24 cellular contexts compared by ENCODE assay signal in the genomic region with DNA sequence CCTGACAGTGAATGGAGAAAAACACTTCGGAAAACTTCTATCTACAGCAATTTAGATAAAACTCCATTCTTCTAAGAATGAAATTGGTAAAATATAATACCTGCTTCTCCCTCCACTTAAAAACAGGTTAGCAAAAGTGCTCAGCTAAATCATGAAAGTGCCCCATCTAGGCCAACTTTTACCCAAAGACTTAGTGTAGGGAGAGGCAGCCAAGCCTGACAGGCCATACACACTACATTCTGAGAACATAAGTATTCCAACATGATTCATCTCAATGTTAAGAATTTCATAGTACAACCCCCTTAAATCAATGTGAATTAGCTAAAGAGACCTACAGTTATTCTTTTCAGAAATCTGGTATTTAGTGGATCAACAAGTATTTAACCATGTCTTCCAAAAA. TPM values are rescaled to one million over a fixed set of nuclear protein-coding genes. Genes with fewer than 3 reads are reported as not detected.
DNase-seq lines count a peak whose midpoint lies in the region; ATAC-seq, FAIRE-seq and TF ChIP-seq lines count a peak whose summit lies in the region.
"Had no signal": no experiment of that assay in that cellular context is flagged by ENCODE, and none has a peak within 500 bp of the region (broad histone marks: within the 10 kb centered on the region; RNA-seq: fewer than 3 reads in every experiment).

No MANE protein-coding gene starts in this region.

- peaks cover 52% of the 10 kb centered on the region for H3K36me3 Mint-ChIP-seq in activated CD8-positive, alpha-beta memory T cell treated with anti-CD3 and anti-CD28 coated beads, Interleukin-2, amount 10 ng/mL, durations not matched to agents 7 days and 5 days
- peaks cover 19% of the 10 kb centered on the region for H3K36me3 Mint-ChIP-seq in stimulated activated memory B cell treated with anti-CD40 and anti-IgM and Interleukin-4, amounts not matched to agents 10 μg/mL and 1 μg/mL and 100 μg/mL, for 72 hours

- FAIRE-seq in GM12878 (lab: Jason Lieb, UNC), result no peak
- FAIRE-seq: astrocyte, endothelial cell of umbilical vein, kidney had no signal

- H3K36me3 ChIP-seq in GM12878 (ENCODE audit: control insufficient read depth in 2 of 2, insufficient read depth in 2 of 2, low read length in 1 of 2), result no peaks in the 10 kb centered on the region
- H3K36me3 ChIP-seq: lower lobe of right lung, upper lobe of left lung had no signal

- H3K9ac ChIP-seq in GM12878 (ENCODE audit: control insufficient read depth, insufficient read depth, low read length), result no peak overlapping the region

- H3K79me2 ChIP-seq in GM12878 (ENCODE audit: control insufficient read depth, insufficient read depth, low read length), result peaks cover 93% of the 10 kb centered on the region

- H3K9me3 Mint-ChIP-seq in activated CD8-positive, alpha-beta memory T cell treated with anti-CD3 and anti-CD28 coated beads, Interleukin-2, amount 10 ng/mL, durations not matched to agents 7 days and 5 days (ENCODE audit: low read depth), result no peaks in the 10 kb centered on the region
- H3K9me3 Mint-ChIP-seq in stimulated activated memory B cell treated with anti-CD40 and anti-IgM and Interleukin-4, amounts not matched to agents 10 μg/mL and 1 μg/mL and 100 μg/mL, for 72 hours, result no peaks in the 10 kb centered on the region
- H3K9me3 Mint-ChIP-seq: activated CD4-positive, alpha-beta T cell treated with anti-CD3 and anti-CD28 coated beads, Interleukin-2, amount 10 ng/mL, durations not matched to agents 24 days and 14 days; activated T-helper 17 cell treated with anti-CD3 and anti-CD28 coated beads, Interleukin-2, amount 50 U/mL, for 72 hours had no signal

- no peak for ATAC-seq in activated CD8-positive, alpha-beta memory T cell treated with anti-CD3 and anti-CD28 coated beads, Interleukin-2, amount 10 ng/mL, durations not matched to agents 7 days and 5 days
- peak; percentile 21 for ATAC-seq in HG02759 (IDR thresholded peaks at IDR 0.05; ENCODE audit: unreplicated experiment)
- peak; percentile 46 for ATAC-seq in GM12878
- ATAC-seq in stimulated activated memory B cell treated with anti-CD40 and anti-IgM and Interleukin-4, amounts not matched to agents 10 μg/mL and 1 μg/mL and 100 μg/mL, for 72 hours, result no peak
- ATAC-seq in HG02870 (IDR thresholded peaks at IDR 0.05; ENCODE audit: unreplicated experiment), result no peak
- ATAC-seq in GM19023 (IDR thresholded peaks at IDR 0.05; ENCODE audit: unreplicated experiment), result no peak
- ATAC-seq: activated T-helper 17 cell treated with anti-CD3 and anti-CD28 coated beads, Interleukin-2, amount 50 U/mL, for 72 hours; lower lobe of right lung had no signal

- H4K20me1 ChIP-seq in GM12878 (ENCODE audit: control insufficient read depth, insufficient read depth), result no peaks in the 10 kb centered on the region

- no peak for DNase-seq in activated CD8-positive, alpha-beta memory T cell treated with anti-CD3 and anti-CD28 coated beads, Interleukin-2, amount 10 ng/mL, durations not matched to agents 7 days and 5 days
- DNase-seq in activated CD8-positive, alpha-beta memory T cell treated with anti-CD3 and anti-CD28 coated beads for 24 hours, result no peak
- DNase-seq in GM12878 (ENCODE audit: low read depth, low spot score), result no peak
- no peak for DNase-seq in activated CD4-positive, alpha-beta T cell treated with anti-CD3 and anti-CD28 coated beads, Interleukin-2, amount 50 U/mL, for 1 hour
- DNase-seq: 8988T; activated CD4-positive, alpha-beta T cell treated with anti-CD3 and anti-CD28 coated beads, Interleukin-2, amount 10 ng/mL, durations not matched to agents 24 days and 14 days; caudate nucleus; dorsolateral prefrontal cortex; GF-D8; kidney; lower lobe of right lung; NCI-H1048; NCI-H187; NCI-H526; upper lobe of left lung had no signal

- RAD21 ChIA-PET in GM12878 (lab: Charles Lee; ENCODE audit: unreplicated experiment), result interaction anchor here (0.8 to 10.5 kb wide), 9 partner anchors 9 to 605 kb away, joined by 3 to 272 read pairs (median 5); no protein-coding TSS in a partner anchor

- TF ChIP-seq EP300 in GM12878 (IDR thresholded peaks at IDR 0.05; ENCODE audit: borderline replicate concordance in 1 of 2, control insufficient read depth in 1 of 2, low read depth in 2 of 2, low read length in 2 of 2), result no peak

- peak overlapping the region; percentile 48; the same call in 1 of the 2 replicates for H3K27ac ChIP-seq in GM12878 (ENCODE audit: control insufficient read depth, insufficient read depth)
- H3K27ac ChIP-seq: dorsolateral prefrontal cortex, lower lobe of right lung, RWPE1, upper lobe of left lung had no signal

- H3K4me1 ChIP-seq in GM12878 (ENCODE audit: control insufficient read depth, insufficient read depth, low read length), result peaks cover 24% of the 10 kb centered on the region

- in situ Hi-C loops in GM12878 (cut with MboI), result loop anchor here (25.0 kb wide), 1 partner anchor 977 kb away; no protein-coding TSS in a partner anchor

- no peak for TF ChIP-seq CTCF in GM12878 (IDR thresholded peaks at IDR 0.05 in 2 of 3, conservative IDR thresholded peaks at IDR 0.05 in 1 of 3; ENCODE audit: control insufficient read depth in 2 of 3, extremely low read depth in 1 of 3, insufficient read depth in 1 of 3, low read depth in 3 of 3, low read length in 3 of 3)

- TF ChIP-seq RAD21 in GM12878 (IDR thresholded peaks at IDR 0.05; ENCODE audit: insufficient read depth, low read depth, low read length), result no peak

- H3K4me1 Mint-ChIP-seq in activated CD8-positive, alpha-beta memory T cell treated with anti-CD3 and anti-CD28 coated beads, Interleukin-2, amount 10 ng/mL, durations not matched to agents 7 days and 5 days, result peaks cover 84% of the 10 kb centered on the region
- H3K4me1 Mint-ChIP-seq in stimulated activated memory B cell treated with anti-CD40 and anti-IgM and Interleukin-4, amounts not matched to agents 10 μg/mL and 1 μg/mL and 100 μg/mL, for 72 hours, result peaks cover 78% of the 10 kb centered on the region

- no TSS peak for BruUV-seq in GM12878 (replicated peaks; lab: Mats Ljungman, UMichigan)

- peak overlapping the region; percentile 36 for H3K4me2 ChIP-seq in GM12878 (ENCODE audit: control insufficient read depth, insufficient read depth)

- intact Hi-C loops in GM12878 (cut with micrococcal nuclease; ENCODE audit: unreplicated experiment), result loop anchor here (10.0 kb wide), 2 partner anchors 534 to 1246 kb away; partner anchors contain the start of gene TSPAN12

- H3K27ac Mint-ChIP-seq in activated CD8-positive, alpha-beta memory T cell treated with anti-CD3 and anti-CD28 coated beads, Interleukin-2, amount 10 ng/mL, durations not matched to agents 7 days and 5 days, result peak overlapping the region; percentile 24
- H3K27ac Mint-ChIP-seq in stimulated activated memory B cell treated with anti-CD40 and anti-IgM and Interleukin-4, amounts not matched to agents 10 μg/mL and 1 μg/mL and 100 μg/mL, for 72 hours, result peak overlapping the region; percentile 81
- H3K27ac Mint-ChIP-seq: activated CD4-positive, alpha-beta T cell treated with anti-CD3 and anti-CD28 coated beads, Interleukin-2, amount 10 ng/mL, durations not matched to agents 24 days and 14 days; activated naive CD4-positive, alpha-beta T cell treated with anti-CD3 and anti-CD28 coated beads, Interleukin-2, amount 50 U/mL, for 72 hours; activated T-helper 17 cell treated with anti-CD3 and anti-CD28 coated beads, Interleukin-2, amount 50 U/mL, for 72 hours had no signal

- POLR2A ChIA-PET in GM12878 (lab: Charles Lee), result interaction anchor here (0.9 to 8.7 kb wide), 7 partner anchors 9 to 146 kb away, joined by 3 to 81 read pairs (median 7); no protein-coding TSS in a partner anchor

- no peak overlapping the region for H3K4me3 Mint-ChIP-seq in activated CD8-positive, alpha-beta memory T cell treated with anti-CD3 and anti-CD28 coated beads, Interleukin-2, amount 10 ng/mL, durations not matched to agents 7 days and 5 days
- H3K4me3 Mint-ChIP-seq in stimulated activated memory B cell treated with anti-CD40 and anti-IgM and Interleukin-4, amounts not matched to agents 10 μg/mL and 1 μg/mL and 100 μg/mL, for 72 hours, result peak overlapping the region; percentile 18
- H3K4me3 Mint-ChIP-seq: activated CD4-positive, alpha-beta T cell treated with anti-CD3 and anti-CD28 coated beads, Interleukin-2, amount 10 ng/mL, durations not matched to agents 24 days and 14 days; activated T-helper 17 cell treated with anti-CD3 and anti-CD28 coated beads, Interleukin-2, amount 50 U/mL, for 72 hours had no signal

- no peaks in the 10 kb centered on the region for H3K27me3 Mint-ChIP-seq in activated CD8-positive, alpha-beta memory T cell treated with anti-CD3 and anti-CD28 coated beads, Interleukin-2, amount 10 ng/mL, durations not matched to agents 7 days and 5 days
- no peaks in the 10 kb centered on the region for H3K27me3 Mint-ChIP-seq in stimulated activated memory B cell treated with anti-CD40 and anti-IgM and Interleukin-4, amounts not matched to agents 10 μg/mL and 1 μg/mL and 100 μg/mL, for 72 hours
- H3K27me3 Mint-ChIP-seq: activated CD4-positive, alpha-beta T cell treated with anti-CD3 and anti-CD28 coated beads, Interleukin-2, amount 10 ng/mL, durations not matched to agents 24 days and 14 days; activated T-helper 17 cell treated with anti-CD3 and anti-CD28 coated beads, Interleukin-2, amount 50 U/mL, for 72 hours had no signal

- no peaks in the 10 kb centered on the region for H3K27me3 ChIP-seq in GM12878 (replicated peaks in 1 of 2; ENCODE audit: control insufficient read depth in 2 of 2, insufficient read depth in 2 of 2, low read length in 1 of 2)
- H3K27me3 ChIP-seq: dorsolateral prefrontal cortex, upper lobe of left lung had no signal

- no peak for TF ChIP-seq POLR2A in GM12878 (IDR thresholded peaks at IDR 0.05; ENCODE audit: low read depth, low read length)

- CTCF ChIA-PET in activated CD8-positive, alpha-beta memory T cell treated with anti-CD3 and anti-CD28 coated beads, Interleukin-2, amount 10 ng/mL, durations not matched to agents 7 days and 5 days (lab: Charles Lee), result interaction anchor here (0.7 to 10.7 kb wide), 4 partner anchors 17 to 158 kb away, joined by 3 to 77 read pairs (median 10); no protein-coding TSS in a partner anchor
- CTCF ChIA-PET in GM12878 (lab: Yijun Ruan, JAX), result interaction anchor here (0.6 to 12.1 kb wide), 3 partner anchors 9 to 21 kb away, joined by 3 to 87 read pairs (median 56); no protein-coding TSS in a partner anchor

- 100% methylated on average over 1 of the region's 1 CpG for WGBS in GM12878 (ENCODE audit: insufficient coverage, insufficient replicate concordance, low lambda C conversion rate, missing lambda C conversion rate)

- H2AFZ ChIP-seq in GM12878 (ENCODE audit: control insufficient read depth, low read depth, low read length), result no peak overlapping the region

- no peak overlapping the region for H3K4me3 ChIP-seq in GM12878
- H3K4me3 ChIP-seq: dorsolateral prefrontal cortex, lower lobe of right lung, upper lobe of left lung had no signal

- SMC1A ChIA-PET in GM12878 (lab: Charles Lee; ENCODE audit: uncharacterized antibody, unreplicated experiment), result interaction anchor here (0.8 to 13.5 kb wide), 15 partner anchors 7 to 158 kb away, joined by 3 to 281 read pairs (median 5); partner anchors contain the start of gene FAM3C

- H3K9me3 ChIP-seq in GM12878 (replicated peaks; ENCODE audit: control insufficient read depth, insufficient read depth, low read length), result peaks cover 1% of the 10 kb centered on the region; the same call in 1 of the 3 replicates
- H3K9me3 ChIP-seq: lower lobe of right lung, upper lobe of left lung had no signal

RNA-seq across cellular contexts. Expression of gene FAM3C, which starts 7.2 kb away (rescaled TPM):
- 10 to 100 TPM; 50.3 to 96.0 TPM for total RNA-seq in activated CD8-positive, alpha-beta memory T cell treated with anti-CD3 and anti-CD28 coated beads, Interleukin-2, amount 10 ng/mL, durations not matched to agents 7 days and 5 days
- 225 and 231 TPM in 2 replicates for total RNA-seq in GM12878 (2013; cell fraction: nucleolus; rRNA removed)
- 23.6 and 28.8 TPM in 2 replicates for total RNA-seq in GM12878 (2014; rRNA removed)
- total RNA-seq in GM12878 (2014; rRNA removed; fragmentation: Illumina TruSeq; extraction: Trizol), result 22.8 and 23.5 TPM in 2 replicates
- 25.0 and 25.7 TPM in 2 replicates for total RNA-seq in GM12878 (2021)
- 25.9 TPM for polyA plus RNA-seq in GM12878 (2011; ENCODE audit: low read depth)
- polyA plus RNA-seq in GM12878 (2011; rRNA removed), result 110 and 179 TPM in 2 replicates
- polyA plus RNA-seq in GM12878 (2011; cell fraction: cytosol; rRNA removed), result 24.1 and 27.6 TPM in 2 replicates
- 72.4 and 86.3 TPM in 2 replicates for polyA plus RNA-seq in GM12878 (2011; cell fraction: nucleus; rRNA removed)
- 40.1 and 44.7 TPM in 2 replicates for polyA plus RNA-seq in GM12878 (2012)
- 34.6 and 50.6 TPM in 2 replicates for polyA plus RNA-seq in GM12878 (2014; fragmentation: Illumina TruSeq; extraction: Trizol)
- polyA plus RNA-seq in GM12878 (2014; fragmentation: Nextera tagmentation; extraction: Ambion mirVana), result 10 to 100 TPM; 11.0 to 13.6 TPM
- polyA plus RNA-seq in GM12878 (2014; rRNA removed), result 26.0 and 30.6 TPM in 2 replicates
- 10 to 100 TPM; 33.4 to 38.0 TPM for polyA plus RNA-seq in GM12878 (2016; fragmentation: Nextera tagmentation; extraction: Ambion mirVana)
- polyA minus RNA-seq in GM12878 (2011; rRNA and poly(A)+ RNA removed), result 30.8 and 44.3 TPM in 2 replicates
- polyA minus RNA-seq in GM12878 (2011; cell fraction: cytosol; rRNA and poly(A)+ RNA removed), result 14.0 and 20.4 TPM in 2 replicates
- 104 and 136 TPM in 2 replicates for polyA minus RNA-seq in GM12878 (2011; cell fraction: nucleus; rRNA and poly(A)+ RNA removed)

Comparison
In these comparisons a context has a peak if more than half of its experiments do, and no peak if none do; other contexts are left out.
1. ATAC-seq: peak in HG02759 (single experiment) and GM12878 (single experiment); none in activated CD8-positive, alpha-beta memory T cell treated with anti-CD3 and anti-CD28 coated beads, Interleukin-2, amount 10 ng/mL, durations not matched to agents 7 days and 5 days (single experiment), stimulated activated memory B cell treated with anti-CD40 and anti-IgM and Interleukin-4, amounts not matched to agents 10 μg/mL and 1 μg/mL and 100 μg/mL, for 72 hours (single experiment), HG02870 (single experiment) and GM19023 (single experiment).